In genomic region chr4:185685804-185686203, GRCh38 we compare ENCODE assay signal across 25 cellular contexts.
"Had no signal": no experiment of that assay in that cellular context is flagged by ENCODE, and none has a peak within 500 bp of the region (broad histone marks: within the 10 kb centered on the region; RNA-seq: fewer than 3 reads in every experiment).

No MANE protein-coding gene starts in this region.

- ATAC-seq: activated T-cell treated with anti-CD3 and anti-CD28 coated beads, Interleukin-2, amount 50 U/mL, for 72 hours; effector memory CD8-positive, alpha-beta T cell; left lung; natural killer cell had no signal

- H3K4me3 Mint-ChIP-seq: activated CD4-positive, alpha-beta T cell treated with anti-CD3 and anti-CD28 coated beads, Interleukin-2, amount 10 ng/mL, durations not matched to agents 7 days and 5 days; activated naive CD8-positive, alpha-beta T cell; activated T-cell treated with anti-CD3 and anti-CD28 coated beads, Interleukin-2, amount 50 U/mL, for 72 hours; brain; effector memory CD8-positive, alpha-beta T cell; memory B cell; natural killer cell; T-helper 2 cell treated with Interferon-gamma antibody and Interleukin-4, amounts not matched to agents 5 μg/mL and 100 μg/mL, for 36 hours; type B pancreatic cell had no signal

- H3K4me1 Mint-ChIP-seq: activated CD4-positive, alpha-beta T cell treated with anti-CD3 and anti-CD28 coated beads, Interleukin-2, amount 10 ng/mL, durations not matched to agents 7 days and 5 days; brain; memory B cell; natural killer cell had no signal

- H3K36me3 ChIP-seq: left lung, neutrophil had no signal

- H3K27me3 ChIP-seq: hepatocyte, left lung, neutrophil had no signal

- H3K9me3 ChIP-seq: left lung, neutrophil had no signal

- H3K9me3 Mint-ChIP-seq: activated CD4-positive, alpha-beta T cell treated with anti-CD3 and anti-CD28 coated beads, Interleukin-2, amount 10 ng/mL, durations not matched to agents 7 days and 5 days; activated T-cell treated with anti-CD3 and anti-CD28 coated beads, Interleukin-2, amount 50 U/mL, for 72 hours; brain; effector memory CD8-positive, alpha-beta T cell; memory B cell; natural killer cell; T-helper 2 cell treated with Interferon-gamma antibody and Interleukin-4, amounts not matched to agents 5 μg/mL and 100 μg/mL, for 36 hours; type B pancreatic cell had no signal

- H3K27ac ChIP-seq: hepatocyte, left lung, neutrophil had no signal

- H3K27me3 Mint-ChIP-seq: activated CD4-positive, alpha-beta T cell treated with anti-CD3 and anti-CD28 coated beads, Interleukin-2, amount 10 ng/mL, durations not matched to agents 7 days and 5 days; brain; effector memory CD8-positive, alpha-beta T cell; type B pancreatic cell had no signal

- H2AFZ ChIP-seq: hepatocyte had no signal

- H3K4me1 ChIP-seq: left lung had no signal

- H3K4me2 ChIP-seq: hepatocyte, smooth muscle cell had no signal

- H3K4me3 ChIP-seq: hepatocyte, left lung, smooth muscle cell had no signal

- DNase-seq: activated CD4-positive, alpha-beta T cell treated with anti-CD3 and anti-CD28 coated beads, Interleukin-2, amount 10 ng/mL, durations not matched to agents 7 days and 5 days; activated CD4-positive, CD25-positive, alpha-beta regulatory T cell; activated CD8-positive, alpha-beta memory T cell treated with anti-CD3 and anti-CD28 coated beads, Interleukin-2, amount 50 U/mL, for 48 hours; activated gamma-delta T cell treated with Interleukin-2 at 50 U/mL for 16 hours; activated T-cell treated with anti-CD3 and anti-CD28 coated beads, Interleukin-2, amount 50 U/mL, for 72 hours; amygdala; dermis blood vessel endothelial cell; effector memory CD8-positive, alpha-beta T cell; kidney; left lung; natural killer cell; retina; stimulated activated CD4-positive, alpha-beta T cell treated with anti-CD3 and anti-CD28 coated beads, Interleukin-4, amount 100 ng/mL, for 4 hours; stimulated activated CD8-positive, alpha-beta memory T cell treated with anti-CD3 and anti-CD28 coated beads, Interleukin-4, amount 100 ng/mL, for 48 hours; stimulated activated naive CD4-positive, alpha-beta T cell treated with Interleukin-2 at 50 U/mL for 16 hours; substantia nigra; SW 1271 had no signal

- H3K36me3 Mint-ChIP-seq: activated naive CD8-positive, alpha-beta T cell; memory B cell; natural killer cell; type B pancreatic cell had no signal

- H3K27ac Mint-ChIP-seq: activated CD4-positive, alpha-beta T cell treated with anti-CD3 and anti-CD28 coated beads, Interleukin-2, amount 10 ng/mL, durations not matched to agents 7 days and 5 days; activated naive CD8-positive, alpha-beta T cell; activated T-cell treated with anti-CD3 and anti-CD28 coated beads, Interleukin-2, amount 50 U/mL, for 72 hours; effector memory CD8-positive, alpha-beta T cell; memory B cell; natural killer cell; T-helper 2 cell treated with Interferon-gamma antibody and Interleukin-4, amounts not matched to agents 5 μg/mL and 100 μg/mL, for 36 hours; type B pancreatic cell had no signal

- H3K79me2 ChIP-seq: hepatocyte had no signal
